ENCODE assay signal across 1 cellular context in the genomic region with DNA sequence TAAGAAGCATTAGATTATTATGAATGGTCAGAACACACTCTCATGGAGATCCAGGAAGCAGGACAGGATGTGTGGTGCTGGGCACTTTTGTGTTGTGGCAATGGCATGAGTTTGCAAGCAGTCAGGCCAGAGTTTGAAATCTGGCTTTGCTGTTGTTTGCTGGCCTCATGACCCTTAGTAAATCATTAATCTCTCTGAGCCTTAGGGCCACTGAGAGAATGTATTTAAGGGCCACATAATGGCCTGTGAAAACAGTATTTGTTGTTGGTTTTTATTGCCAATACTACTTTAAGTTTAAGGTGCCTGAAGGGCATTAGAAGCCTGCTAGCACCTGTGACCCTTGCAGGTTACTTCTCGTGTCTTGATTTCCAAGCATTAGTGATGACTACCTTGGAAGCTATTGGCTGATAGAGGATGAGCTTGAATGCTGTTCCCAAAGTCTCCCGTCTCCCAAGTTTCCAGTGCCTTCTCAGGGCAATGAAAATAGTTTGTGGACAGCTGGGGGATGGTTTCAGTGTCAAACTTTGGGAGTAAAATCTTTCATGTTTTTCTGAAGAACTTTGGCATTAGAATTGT.
TF ChIP-seq lines count a peak whose summit lies in the region.

No MANE protein-coding gene starts in this region.

TF ChIP-seq in HepG2, 621 proteins besides CTCF, POLR2A, EP300 and RAD21 (continued from another document):
- TF ChIP-seq, protein P1, sequence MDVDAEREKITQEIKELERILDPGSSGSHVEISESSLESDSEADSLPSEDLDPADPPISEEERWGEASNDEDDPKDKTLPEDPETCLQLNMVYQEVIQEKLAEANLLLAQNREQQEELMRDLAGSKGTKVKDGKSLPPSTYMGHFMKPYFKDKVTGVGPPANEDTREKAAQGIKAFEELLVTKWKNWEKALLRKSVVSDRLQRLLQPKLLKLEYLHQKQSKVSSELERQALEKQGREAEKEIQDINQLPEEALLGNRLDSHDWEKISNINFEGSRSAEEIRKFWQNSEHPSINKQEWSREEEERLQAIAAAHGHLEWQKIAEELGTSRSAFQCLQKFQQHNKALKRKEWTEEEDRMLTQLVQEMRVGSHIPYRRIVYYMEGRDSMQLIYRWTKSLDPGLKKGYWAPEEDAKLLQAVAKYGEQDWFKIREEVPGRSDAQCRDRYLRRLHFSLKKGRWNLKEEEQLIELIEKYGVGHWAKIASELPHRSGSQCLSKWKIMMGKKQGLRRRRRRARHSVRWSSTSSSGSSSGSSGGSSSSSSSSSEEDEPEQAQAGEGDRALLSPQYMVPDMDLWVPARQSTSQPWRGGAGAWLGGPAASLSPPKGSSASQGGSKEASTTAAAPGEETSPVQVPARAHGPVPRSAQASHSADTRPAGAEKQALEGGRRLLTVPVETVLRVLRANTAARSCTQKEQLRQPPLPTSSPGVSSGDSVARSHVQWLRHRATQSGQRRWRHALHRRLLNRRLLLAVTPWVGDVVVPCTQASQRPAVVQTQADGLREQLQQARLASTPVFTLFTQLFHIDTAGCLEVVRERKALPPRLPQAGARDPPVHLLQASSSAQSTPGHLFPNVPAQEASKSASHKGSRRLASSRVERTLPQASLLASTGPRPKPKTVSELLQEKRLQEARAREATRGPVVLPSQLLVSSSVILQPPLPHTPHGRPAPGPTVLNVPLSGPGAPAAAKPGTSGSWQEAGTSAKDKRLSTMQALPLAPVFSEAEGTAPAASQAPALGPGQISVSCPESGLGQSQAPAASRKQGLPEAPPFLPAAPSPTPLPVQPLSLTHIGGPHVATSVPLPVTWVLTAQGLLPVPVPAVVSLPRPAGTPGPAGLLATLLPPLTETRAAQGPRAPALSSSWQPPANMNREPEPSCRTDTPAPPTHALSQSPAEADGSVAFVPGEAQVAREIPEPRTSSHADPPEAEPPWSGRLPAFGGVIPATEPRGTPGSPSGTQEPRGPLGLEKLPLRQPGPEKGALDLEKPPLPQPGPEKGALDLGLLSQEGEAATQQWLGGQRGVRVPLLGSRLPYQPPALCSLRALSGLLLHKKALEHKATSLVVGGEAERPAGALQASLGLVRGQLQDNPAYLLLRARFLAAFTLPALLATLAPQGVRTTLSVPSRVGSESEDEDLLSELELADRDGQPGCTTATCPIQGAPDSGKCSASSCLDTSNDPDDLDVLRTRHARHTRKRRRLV (CRISPR knock-in tag; IDR thresholded peaks at IDR 0.05): no peak
- TF ChIP-seq, protein P2, sequence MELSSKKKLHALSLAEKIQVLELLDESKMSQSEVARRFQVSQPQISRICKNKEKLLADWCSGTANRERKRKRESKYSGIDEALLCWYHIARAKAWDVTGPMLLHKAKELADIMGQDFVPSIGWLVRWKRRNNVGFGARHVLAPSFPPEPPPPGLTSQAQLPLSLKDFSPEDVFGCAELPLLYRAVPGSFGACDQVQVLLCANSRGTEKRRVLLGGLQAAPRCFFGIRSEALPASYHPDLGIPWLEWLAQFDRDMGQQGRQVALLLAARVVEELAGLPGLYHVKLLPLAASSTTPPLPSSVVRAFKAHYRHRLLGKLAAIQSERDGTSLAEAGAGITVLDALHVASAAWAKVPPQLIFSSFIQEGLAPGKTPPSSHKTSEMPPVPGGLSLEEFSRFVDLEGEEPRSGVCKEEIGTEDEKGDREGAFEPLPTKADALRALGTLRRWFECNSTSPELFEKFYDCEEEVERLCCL (CRISPR knock-in tag; IDR thresholded peaks at IDR 0.05; ENCODE audit: borderline replicate concordance): no peak
- TF ChIP-seq PPARG (CRISPR knock-in tag; conservative IDR thresholded peaks at IDR 0.05): peak; percentile 40; the same call in 1 of the 2 replicates
- TF ChIP-seq, protein P3, sequence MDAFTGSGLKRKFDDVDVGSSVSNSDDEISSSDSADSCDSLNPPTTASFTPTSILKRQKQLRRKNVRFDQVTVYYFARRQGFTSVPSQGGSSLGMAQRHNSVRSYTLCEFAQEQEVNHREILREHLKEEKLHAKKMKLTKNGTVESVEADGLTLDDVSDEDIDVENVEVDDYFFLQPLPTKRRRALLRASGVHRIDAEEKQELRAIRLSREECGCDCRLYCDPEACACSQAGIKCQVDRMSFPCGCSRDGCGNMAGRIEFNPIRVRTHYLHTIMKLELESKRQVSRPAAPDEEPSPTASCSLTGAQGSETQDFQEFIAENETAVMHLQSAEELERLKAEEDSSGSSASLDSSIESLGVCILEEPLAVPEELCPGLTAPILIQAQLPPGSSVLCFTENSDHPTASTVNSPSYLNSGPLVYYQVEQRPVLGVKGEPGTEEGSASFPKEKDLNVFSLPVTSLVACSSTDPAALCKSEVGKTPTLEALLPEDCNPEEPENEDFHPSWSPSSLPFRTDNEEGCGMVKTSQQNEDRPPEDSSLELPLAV (CRISPR knock-in tag; conservative IDR thresholded peaks at IDR 0.05; ENCODE audit: low read depth): no peak
- peak; percentile 45; the same call in 1 of the 2 replicates for TF ChIP-seq MIXL1 (CRISPR knock-in tag; IDR thresholded peaks at IDR 0.05)
- TF ChIP-seq, protein P4, sequence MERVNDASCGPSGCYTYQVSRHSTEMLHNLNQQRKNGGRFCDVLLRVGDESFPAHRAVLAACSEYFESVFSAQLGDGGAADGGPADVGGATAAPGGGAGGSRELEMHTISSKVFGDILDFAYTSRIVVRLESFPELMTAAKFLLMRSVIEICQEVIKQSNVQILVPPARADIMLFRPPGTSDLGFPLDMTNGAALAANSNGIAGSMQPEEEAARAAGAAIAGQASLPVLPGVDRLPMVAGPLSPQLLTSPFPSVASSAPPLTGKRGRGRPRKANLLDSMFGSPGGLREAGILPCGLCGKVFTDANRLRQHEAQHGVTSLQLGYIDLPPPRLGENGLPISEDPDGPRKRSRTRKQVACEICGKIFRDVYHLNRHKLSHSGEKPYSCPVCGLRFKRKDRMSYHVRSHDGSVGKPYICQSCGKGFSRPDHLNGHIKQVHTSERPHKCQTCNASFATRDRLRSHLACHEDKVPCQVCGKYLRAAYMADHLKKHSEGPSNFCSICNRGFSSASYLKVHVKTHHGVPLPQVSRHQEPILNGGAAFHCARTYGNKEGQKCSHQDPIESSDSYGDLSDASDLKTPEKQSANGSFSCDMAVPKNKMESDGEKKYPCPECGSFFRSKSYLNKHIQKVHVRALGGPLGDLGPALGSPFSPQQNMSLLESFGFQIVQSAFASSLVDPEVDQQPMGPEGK (CRISPR knock-in tag; IDR thresholded peaks at IDR 0.05): peak; percentile 22; the same call in 1 of the 2 replicates
- TF ChIP-seq CREM (IDR thresholded peaks at IDR 0.05): 0 out of 2 replicates have a peak, but pooled peaks have one; percentile 26
- TF ChIP-seq CREM (CRISPR knock-in tag; IDR thresholded peaks at IDR 0.05): no peak
- no peak for TF ChIP-seq ZNF768 (CRISPR knock-in tag; IDR thresholded peaks at IDR 0.05)
- TF ChIP-seq, protein P5, sequence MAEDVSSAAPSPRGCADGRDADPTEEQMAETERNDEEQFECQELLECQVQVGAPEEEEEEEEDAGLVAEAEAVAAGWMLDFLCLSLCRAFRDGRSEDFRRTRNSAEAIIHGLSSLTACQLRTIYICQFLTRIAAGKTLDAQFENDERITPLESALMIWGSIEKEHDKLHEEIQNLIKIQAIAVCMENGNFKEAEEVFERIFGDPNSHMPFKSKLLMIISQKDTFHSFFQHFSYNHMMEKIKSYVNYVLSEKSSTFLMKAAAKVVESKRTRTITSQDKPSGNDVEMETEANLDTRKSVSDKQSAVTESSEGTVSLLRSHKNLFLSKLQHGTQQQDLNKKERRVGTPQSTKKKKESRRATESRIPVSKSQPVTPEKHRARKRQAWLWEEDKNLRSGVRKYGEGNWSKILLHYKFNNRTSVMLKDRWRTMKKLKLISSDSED (CRISPR knock-in tag; IDR thresholded peaks at IDR 0.05): no peak
- TF ChIP-seq ELF1 (CRISPR knock-in tag; IDR thresholded peaks at IDR 0.05): no peak
- TF ChIP-seq CEBPB (IDR thresholded peaks at IDR 0.05; ENCODE audit: borderline replicate concordance, low read depth, low read length): 0 out of 2 replicates have a peak, but pooled peaks have one; percentile 3
- peak; percentile 31; the same call in 1 of the 2 replicates for TF ChIP-seq HOXA3 (CRISPR knock-in tag; IDR thresholded peaks at IDR 0.05)
- peak; percentile 58; the same call in 1 of the 2 replicates for TF ChIP-seq ZFX (CRISPR knock-in tag; IDR thresholded peaks at IDR 0.05; ENCODE audit: low read depth)
- TF ChIP-seq SOX5 (CRISPR knock-in tag; IDR thresholded peaks at IDR 0.05; ENCODE audit: borderline replicate concordance): peak; percentile 77; the same call in 1 of the 2 replicates
- TF ChIP-seq MED1 (CRISPR knock-in tag; IDR thresholded peaks at IDR 0.05): peak; percentile 79
- TF ChIP-seq ZSCAN22 (CRISPR knock-in tag; IDR thresholded peaks at IDR 0.05): no peak
- TF ChIP-seq CREB1 (IDR thresholded peaks at IDR 0.05): no peak
- TF ChIP-seq CREB1 (CRISPR knock-in tag; IDR thresholded peaks at IDR 0.05): peak; percentile 33; the same call in 1 of the 2 replicates
- TF ChIP-seq, protein P6, sequence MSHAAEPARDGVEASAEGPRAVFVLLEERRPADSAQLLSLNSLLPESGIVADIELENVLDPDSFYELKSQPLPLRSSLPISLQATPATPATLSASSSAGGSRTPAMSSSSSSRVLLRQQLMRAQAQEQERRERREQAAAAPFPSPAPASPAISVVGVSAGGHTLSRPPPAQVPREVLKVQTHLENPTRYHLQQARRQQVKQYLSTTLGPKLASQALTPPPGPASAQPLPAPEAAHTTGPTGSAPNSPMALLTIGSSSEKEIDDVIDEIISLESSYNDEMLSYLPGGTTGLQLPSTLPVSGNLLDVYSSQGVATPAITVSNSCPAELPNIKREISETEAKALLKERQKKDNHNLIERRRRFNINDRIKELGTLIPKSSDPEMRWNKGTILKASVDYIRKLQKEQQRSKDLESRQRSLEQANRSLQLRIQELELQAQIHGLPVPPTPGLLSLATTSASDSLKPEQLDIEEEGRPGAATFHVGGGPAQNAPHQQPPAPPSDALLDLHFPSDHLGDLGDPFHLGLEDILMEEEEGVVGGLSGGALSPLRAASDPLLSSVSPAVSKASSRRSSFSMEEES (CRISPR knock-in tag; IDR thresholded peaks at IDR 0.05): peak; percentile 68; the same call in 1 of the 2 replicates
- TF ChIP-seq, protein P7, sequence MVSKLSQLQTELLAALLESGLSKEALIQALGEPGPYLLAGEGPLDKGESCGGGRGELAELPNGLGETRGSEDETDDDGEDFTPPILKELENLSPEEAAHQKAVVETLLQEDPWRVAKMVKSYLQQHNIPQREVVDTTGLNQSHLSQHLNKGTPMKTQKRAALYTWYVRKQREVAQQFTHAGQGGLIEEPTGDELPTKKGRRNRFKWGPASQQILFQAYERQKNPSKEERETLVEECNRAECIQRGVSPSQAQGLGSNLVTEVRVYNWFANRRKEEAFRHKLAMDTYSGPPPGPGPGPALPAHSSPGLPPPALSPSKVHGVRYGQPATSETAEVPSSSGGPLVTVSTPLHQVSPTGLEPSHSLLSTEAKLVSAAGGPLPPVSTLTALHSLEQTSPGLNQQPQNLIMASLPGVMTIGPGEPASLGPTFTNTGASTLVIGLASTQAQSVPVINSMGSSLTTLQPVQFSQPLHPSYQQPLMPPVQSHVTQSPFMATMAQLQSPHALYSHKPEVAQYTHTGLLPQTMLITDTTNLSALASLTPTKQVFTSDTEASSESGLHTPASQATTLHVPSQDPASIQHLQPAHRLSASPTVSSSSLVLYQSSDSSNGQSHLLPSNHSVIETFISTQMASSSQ (IDR thresholded peaks at IDR 0.05; ENCODE audit: low read depth): peak; percentile 99
- TF ChIP-seq, protein P7 (CRISPR knock-in tag; IDR thresholded peaks at IDR 0.05; ENCODE audit: borderline replicate concordance): peak; percentile 98
